In genomic region chr6:7243188-7243942, GRCh38 we compare ENCODE assay signal across 1 cellular context.
TF ChIP-seq lines count a peak whose summit lies in the region.

No MANE protein-coding gene starts in this region.

TF ChIP-seq in HepG2, 621 proteins besides CTCF, POLR2A, EP300 and RAD21 (continued from another document and continues in another):
- TF ChIP-seq MTA3 (CRISPR knock-in tag; IDR thresholded peaks at IDR 0.05): no peak
- TF ChIP-seq ZSCAN31 (CRISPR knock-in tag; IDR thresholded peaks at IDR 0.05; ENCODE audit: low read depth): 0 out of 2 replicates have a peak, but pooled peaks have one; percentile 43
- TF ChIP-seq ZFP41 (CRISPR knock-in tag; IDR thresholded peaks at IDR 0.05; ENCODE audit: borderline replicate concordance): no peak
- TF ChIP-seq BCL6 (CRISPR knock-in tag; IDR thresholded peaks at IDR 0.05): no peak
- no peak for TF ChIP-seq MAFG (CRISPR knock-in tag; IDR thresholded peaks at IDR 0.05)
- TF ChIP-seq ZNF264 (CRISPR knock-in tag; IDR thresholded peaks at IDR 0.05): 0 out of 2 replicates have a peak, but pooled peaks have one; percentile 28
- TF ChIP-seq RBM22 (optimal IDR thresholded peaks at IDR 0.05; ENCODE audit: low read length): peak; percentile 24
- TF ChIP-seq RXRB (CRISPR knock-in tag; IDR thresholded peaks at IDR 0.05; ENCODE audit: borderline replicate concordance): peak; percentile 20; the same call in 1 of the 2 replicates
- TF ChIP-seq STAG1 (CRISPR knock-in tag; IDR thresholded peaks at IDR 0.05): peak; percentile 95
- TF ChIP-seq ESRRA (CRISPR knock-in tag; IDR thresholded peaks at IDR 0.05; ENCODE audit: low read depth): no peak
- TF ChIP-seq NR1H2 (CRISPR knock-in tag; IDR thresholded peaks at IDR 0.05; ENCODE audit: borderline replicate concordance, low read depth): no peak
- no peak for TF ChIP-seq KMT2A (CRISPR knock-in tag; IDR thresholded peaks at IDR 0.05)
- TF ChIP-seq ZNF800 (CRISPR knock-in tag; IDR thresholded peaks at IDR 0.05): no peak
- no peak for TF ChIP-seq CHCHD3 (CRISPR knock-in tag; IDR thresholded peaks at IDR 0.05)
- TF ChIP-seq TEAD3 (CRISPR knock-in tag; optimal IDR thresholded peaks at IDR 0.05; ENCODE audit: borderline replicate concordance): peak; percentile 22
- no peak for TF ChIP-seq FOXK2 (IDR thresholded peaks at IDR 0.05)
- no peak for TF ChIP-seq REXO4 (CRISPR knock-in tag; IDR thresholded peaks at IDR 0.05; ENCODE audit: borderline replicate concordance)
- no peak for TF ChIP-seq CEBPG (CRISPR knock-in tag; IDR thresholded peaks at IDR 0.05)
- TF ChIP-seq NFE2L1 (CRISPR knock-in tag; IDR thresholded peaks at IDR 0.05; ENCODE audit: borderline replicate concordance): no peak
- TF ChIP-seq ZC3H4 (CRISPR knock-in tag; IDR thresholded peaks at IDR 0.05; ENCODE audit: borderline replicate concordance): no peak
- peak; percentile 68; the same call in 1 of the 2 replicates for TF ChIP-seq ELF4 (CRISPR knock-in tag; IDR thresholded peaks at IDR 0.05; ENCODE audit: borderline replicate concordance)
- TF ChIP-seq IRF2 (CRISPR knock-in tag; IDR thresholded peaks at IDR 0.05): 0 out of 2 replicates have a peak, but pooled peaks have one; percentile 16
- TF ChIP-seq, protein P1, sequence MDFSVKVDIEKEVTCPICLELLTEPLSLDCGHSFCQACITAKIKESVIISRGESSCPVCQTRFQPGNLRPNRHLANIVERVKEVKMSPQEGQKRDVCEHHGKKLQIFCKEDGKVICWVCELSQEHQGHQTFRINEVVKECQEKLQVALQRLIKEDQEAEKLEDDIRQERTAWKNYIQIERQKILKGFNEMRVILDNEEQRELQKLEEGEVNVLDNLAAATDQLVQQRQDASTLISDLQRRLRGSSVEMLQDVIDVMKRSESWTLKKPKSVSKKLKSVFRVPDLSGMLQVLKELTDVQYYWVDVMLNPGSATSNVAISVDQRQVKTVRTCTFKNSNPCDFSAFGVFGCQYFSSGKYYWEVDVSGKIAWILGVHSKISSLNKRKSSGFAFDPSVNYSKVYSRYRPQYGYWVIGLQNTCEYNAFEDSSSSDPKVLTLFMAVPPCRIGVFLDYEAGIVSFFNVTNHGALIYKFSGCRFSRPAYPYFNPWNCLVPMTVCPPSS (IDR thresholded peaks at IDR 0.05): no peak
- no peak for TF ChIP-seq PTBP1 (IDR thresholded peaks at IDR 0.05; ENCODE audit: low read depth, low read length, poor library complexity, severe bottlenecking)
- TF ChIP-seq, protein P2, sequence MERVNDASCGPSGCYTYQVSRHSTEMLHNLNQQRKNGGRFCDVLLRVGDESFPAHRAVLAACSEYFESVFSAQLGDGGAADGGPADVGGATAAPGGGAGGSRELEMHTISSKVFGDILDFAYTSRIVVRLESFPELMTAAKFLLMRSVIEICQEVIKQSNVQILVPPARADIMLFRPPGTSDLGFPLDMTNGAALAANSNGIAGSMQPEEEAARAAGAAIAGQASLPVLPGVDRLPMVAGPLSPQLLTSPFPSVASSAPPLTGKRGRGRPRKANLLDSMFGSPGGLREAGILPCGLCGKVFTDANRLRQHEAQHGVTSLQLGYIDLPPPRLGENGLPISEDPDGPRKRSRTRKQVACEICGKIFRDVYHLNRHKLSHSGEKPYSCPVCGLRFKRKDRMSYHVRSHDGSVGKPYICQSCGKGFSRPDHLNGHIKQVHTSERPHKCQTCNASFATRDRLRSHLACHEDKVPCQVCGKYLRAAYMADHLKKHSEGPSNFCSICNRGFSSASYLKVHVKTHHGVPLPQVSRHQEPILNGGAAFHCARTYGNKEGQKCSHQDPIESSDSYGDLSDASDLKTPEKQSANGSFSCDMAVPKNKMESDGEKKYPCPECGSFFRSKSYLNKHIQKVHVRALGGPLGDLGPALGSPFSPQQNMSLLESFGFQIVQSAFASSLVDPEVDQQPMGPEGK (CRISPR knock-in tag; IDR thresholded peaks at IDR 0.05): no peak
- TF ChIP-seq NAIF1 (CRISPR knock-in tag; IDR thresholded peaks at IDR 0.05; ENCODE audit: borderline replicate concordance): no peak
- TF ChIP-seq CCDC6 (CRISPR knock-in tag; IDR thresholded peaks at IDR 0.05): 0 out of 2 replicates have a peak, but pooled peaks have one; percentile 40
- no peak for TF ChIP-seq RFX1 (IDR thresholded peaks at IDR 0.05)
- no peak for TF ChIP-seq ZC3H13 (CRISPR knock-in tag; IDR thresholded peaks at IDR 0.05)
- no peak for TF ChIP-seq ZNF773 (CRISPR knock-in tag; IDR thresholded peaks at IDR 0.05; ENCODE audit: borderline replicate concordance)
- no peak for TF ChIP-seq E2F2 (CRISPR knock-in tag; IDR thresholded peaks at IDR 0.05; ENCODE audit: borderline replicate concordance)
- no peak for TF ChIP-seq DNMT3B (CRISPR knock-in tag; conservative IDR thresholded peaks at IDR 0.05)
- no peak for TF ChIP-seq ATF5 (CRISPR knock-in tag; IDR thresholded peaks at IDR 0.05; ENCODE audit: low read depth)
- no peak for TF ChIP-seq ZNF567 (CRISPR knock-in tag; IDR thresholded peaks at IDR 0.05; ENCODE audit: borderline replicate concordance)
- TF ChIP-seq, protein P3, sequence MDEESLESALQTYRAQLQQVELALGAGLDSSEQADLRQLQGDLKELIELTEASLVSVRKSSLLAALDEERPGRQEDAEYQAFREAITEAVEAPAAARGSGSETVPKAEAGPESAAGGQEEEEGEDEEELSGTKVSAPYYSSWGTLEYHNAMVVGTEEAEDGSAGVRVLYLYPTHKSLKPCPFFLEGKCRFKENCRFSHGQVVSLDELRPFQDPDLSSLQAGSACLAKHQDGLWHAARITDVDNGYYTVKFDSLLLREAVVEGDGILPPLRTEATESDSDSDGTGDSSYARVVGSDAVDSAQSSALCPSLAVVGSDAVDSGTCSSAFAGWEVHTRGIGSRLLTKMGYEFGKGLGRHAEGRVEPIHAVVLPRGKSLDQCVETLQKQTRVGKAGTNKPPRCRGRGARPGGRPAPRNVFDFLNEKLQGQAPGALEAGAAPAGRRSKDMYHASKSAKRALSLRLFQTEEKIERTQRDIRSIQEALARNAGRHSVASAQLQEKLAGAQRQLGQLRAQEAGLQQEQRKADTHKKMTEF (CRISPR knock-in tag; IDR thresholded peaks at IDR 0.05): 0 out of 2 replicates have a peak, but pooled peaks have one; percentile 35
- no peak for TF ChIP-seq ZNF432 (CRISPR knock-in tag; IDR thresholded peaks at IDR 0.05; ENCODE audit: borderline replicate concordance)
- TF ChIP-seq MZF1 (CRISPR knock-in tag; IDR thresholded peaks at IDR 0.05; ENCODE audit: borderline replicate concordance): no peak
- TF ChIP-seq TBX2 (CRISPR knock-in tag; IDR thresholded peaks at IDR 0.05; ENCODE audit: borderline replicate concordance): 0 out of 2 replicates have a peak, but pooled peaks have one; percentile 38
- 0 out of 2 replicates have a peak, but pooled peaks have one; percentile 26 for TF ChIP-seq ZNF124 (CRISPR knock-in tag; IDR thresholded peaks at IDR 0.05)
- TF ChIP-seq BRD4 (CRISPR knock-in tag; IDR thresholded peaks at IDR 0.05): no peak
- 0 out of 2 replicates have a peak, but pooled peaks have one; percentile 7 for TF ChIP-seq ARID2 (CRISPR knock-in tag; IDR thresholded peaks at IDR 0.05; ENCODE audit: borderline replicate concordance)
- TF ChIP-seq ZNF772 (CRISPR knock-in tag; IDR thresholded peaks at IDR 0.05): no peak
- TF ChIP-seq ZNF577 (CRISPR knock-in tag; IDR thresholded peaks at IDR 0.05; ENCODE audit: borderline replicate concordance, low read depth): no peak
- TF ChIP-seq TCF7L2 (IDR thresholded peaks at IDR 0.05; ENCODE audit: low read depth, low read length): no peak
- TF ChIP-seq CEBPB (IDR thresholded peaks at IDR 0.05; ENCODE audit: borderline replicate concordance, low read depth, low read length): no peak
- TF ChIP-seq ZSCAN12 (CRISPR knock-in tag; IDR thresholded peaks at IDR 0.05): 0 out of 2 replicates have a peak, but pooled peaks have one; percentile 32
- TF ChIP-seq YEATS2 (CRISPR knock-in tag; IDR thresholded peaks at IDR 0.05; ENCODE audit: borderline replicate concordance): peak; percentile 20; the same call in 1 of the 2 replicates
- TF ChIP-seq, protein P4, sequence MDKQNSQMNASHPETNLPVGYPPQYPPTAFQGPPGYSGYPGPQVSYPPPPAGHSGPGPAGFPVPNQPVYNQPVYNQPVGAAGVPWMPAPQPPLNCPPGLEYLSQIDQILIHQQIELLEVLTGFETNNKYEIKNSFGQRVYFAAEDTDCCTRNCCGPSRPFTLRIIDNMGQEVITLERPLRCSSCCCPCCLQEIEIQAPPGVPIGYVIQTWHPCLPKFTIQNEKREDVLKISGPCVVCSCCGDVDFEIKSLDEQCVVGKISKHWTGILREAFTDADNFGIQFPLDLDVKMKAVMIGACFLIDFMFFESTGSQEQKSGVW (CRISPR knock-in tag; IDR thresholded peaks at IDR 0.05; ENCODE audit: borderline replicate concordance): no peak
- no peak for TF ChIP-seq RNF219 (CRISPR knock-in tag; IDR thresholded peaks at IDR 0.05)
- no peak for TF ChIP-seq ZNF205 (CRISPR knock-in tag; IDR thresholded peaks at IDR 0.05)
- TF ChIP-seq ZNF556 (CRISPR knock-in tag; IDR thresholded peaks at IDR 0.05; ENCODE audit: borderline replicate concordance): no peak
- TF ChIP-seq EHMT2 (IDR thresholded peaks at IDR 0.05; ENCODE audit: borderline replicate concordance, low read depth, low read length): no peak
- no peak for TF ChIP-seq SRSF9 (IDR thresholded peaks at IDR 0.05; ENCODE audit: borderline replicate concordance, insufficient read depth, low read depth, low read length, poor library complexity, severe bottlenecking)
- no peak for TF ChIP-seq NPAS2 (CRISPR knock-in tag; IDR thresholded peaks at IDR 0.05; ENCODE audit: borderline replicate concordance)
- no peak for TF ChIP-seq ATF7-NPFF (CRISPR knock-in tag; IDR thresholded peaks at IDR 0.05; ENCODE audit: low read depth)
- TF ChIP-seq ZNF780A (CRISPR knock-in tag; IDR thresholded peaks at IDR 0.05): no peak
- TF ChIP-seq, protein P5, sequence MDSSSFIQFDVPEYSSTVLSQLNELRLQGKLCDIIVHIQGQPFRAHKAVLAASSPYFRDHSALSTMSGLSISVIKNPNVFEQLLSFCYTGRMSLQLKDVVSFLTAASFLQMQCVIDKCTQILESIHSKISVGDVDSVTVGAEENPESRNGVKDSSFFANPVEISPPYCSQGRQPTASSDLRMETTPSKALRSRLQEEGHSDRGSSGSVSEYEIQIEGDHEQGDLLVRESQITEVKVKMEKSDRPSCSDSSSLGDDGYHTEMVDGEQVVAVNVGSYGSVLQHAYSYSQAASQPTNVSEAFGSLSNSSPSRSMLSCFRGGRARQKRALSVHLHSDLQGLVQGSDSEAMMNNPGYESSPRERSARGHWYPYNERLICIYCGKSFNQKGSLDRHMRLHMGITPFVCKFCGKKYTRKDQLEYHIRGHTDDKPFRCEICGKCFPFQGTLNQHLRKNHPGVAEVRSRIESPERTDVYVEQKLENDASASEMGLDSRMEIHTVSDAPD (CRISPR knock-in tag; IDR thresholded peaks at IDR 0.05): no peak
- TF ChIP-seq, protein P6, sequence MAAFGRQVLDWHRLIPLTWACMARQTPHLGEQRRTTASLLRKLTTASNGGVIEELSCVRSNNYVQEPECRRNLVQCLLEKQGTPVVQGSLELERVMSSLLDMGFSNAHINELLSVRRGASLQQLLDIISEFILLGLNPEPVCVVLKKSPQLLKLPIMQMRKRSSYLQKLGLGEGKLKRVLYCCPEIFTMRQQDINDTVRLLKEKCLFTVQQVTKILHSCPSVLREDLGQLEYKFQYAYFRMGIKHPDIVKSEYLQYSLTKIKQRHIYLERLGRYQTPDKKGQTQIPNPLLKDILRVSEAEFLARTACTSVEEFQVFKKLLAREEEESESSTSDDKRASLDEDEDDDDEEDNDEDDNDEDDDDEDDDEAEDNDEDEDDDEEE (CRISPR knock-in tag; IDR thresholded peaks at IDR 0.05): no peak
- TF ChIP-seq ZNF570 (CRISPR knock-in tag; IDR thresholded peaks at IDR 0.05; ENCODE audit: borderline replicate concordance): no peak
- TF ChIP-seq ZNF292 (CRISPR knock-in tag; IDR thresholded peaks at IDR 0.05; ENCODE audit: borderline replicate concordance, low read depth): no peak
- TF ChIP-seq ZNF878 (CRISPR knock-in tag; IDR thresholded peaks at IDR 0.05): no peak
